ENCODE assay signal across 9 cellular contexts in genomic region chr4:84498203-84499026, GRCh38. TPM values are rescaled to one million over a fixed set of nuclear protein-coding genes. Genes with fewer than 3 reads are reported as not detected.
A peak's percentile ranks its signal among the peaks of the same experiment; 100 is the strongest.
DNase-seq lines count a peak whose midpoint lies in the region; ATAC-seq and TF ChIP-seq lines count a peak whose summit lies in the region.
"Had no signal": no experiment of that assay in that cellular context is flagged by ENCODE, and none has a peak within 500 bp of the region (broad histone marks: within the 10 kb centered on the region; RNA-seq: fewer than 3 reads in every experiment).

No MANE protein-coding gene starts in this region.

- H3K27me3 Mint-ChIP-seq in dendritic cell treated with granulocyte-macrophage colony-stimulating factor and Interleukin-4, amounts not matched to agents 40 ng/mL and 50 ng/mL, for 4 days: peaks cover 96% of the 10 kb centered on the region

- intact Hi-C loops in dendritic cell treated with granulocyte-macrophage colony-stimulating factor and Interleukin-4, amounts not matched to agents 40 ng/mL and 50 ng/mL, for 4 days (cut with micrococcal nuclease): loop anchor here (10.0 kb wide), 1 partner anchor 994 kb away; no protein-coding TSS in a partner anchor

- H3K4me1 Mint-ChIP-seq in dendritic cell treated with granulocyte-macrophage colony-stimulating factor and Interleukin-4, amounts not matched to agents 40 ng/mL and 50 ng/mL, for 4 days (ENCODE audit: low read depth): peaks cover 53% of the 10 kb centered on the region

- no peaks in the 10 kb centered on the region for H3K9me3 Mint-ChIP-seq in dendritic cell treated with granulocyte-macrophage colony-stimulating factor and Interleukin-4, amounts not matched to agents 40 ng/mL and 50 ng/mL, for 4 days

- WGBS in lung, 2 donors: 0 to 2% methylated on average over 59 to 64 of the region's 64 CpGs
- under 1% methylated on average over 64 of the region's 64 CpGs for WGBS in urinary bladder

- H3K4me3 Mint-ChIP-seq in dendritic cell treated with granulocyte-macrophage colony-stimulating factor and Interleukin-4, amounts not matched to agents 40 ng/mL and 50 ng/mL, for 4 days: peak overlapping the region; percentile 79

- DNase-seq in NCI-H2227 (lab: John Stamatoyannopoulos, UW; ENCODE audit: unreplicated experiment) (peak; percentile 17), NCI-H2227 treated with DMSO at 0.1 percent for 48 hours (lab: John Stamatoyannopoulos, UW) (no peak), NCI-H526 treated with DMSO at 0.1 percent for 48 hours (lab: John Stamatoyannopoulos, UW) (peak; percentile 14), lung (ENCODE audit: low spot score) (no peak), foreskin melanocyte (no peak)

- no peaks in the 10 kb centered on the region for H3K36me3 Mint-ChIP-seq in dendritic cell treated with granulocyte-macrophage colony-stimulating factor and Interleukin-4, amounts not matched to agents 40 ng/mL and 50 ng/mL, for 4 days (ENCODE audit: low read depth)

- H3K4me1 ChIP-seq in lung (ENCODE audit: control insufficient read depth in 2 of 2, insufficient read depth in 2 of 2, low read length in 2 of 2): peaks cover 3 to 20% of the 10 kb centered on the region in 2 donors
- H3K4me1 ChIP-seq in urinary bladder (ENCODE audit: insufficient read depth): no peaks in the 10 kb centered on the region

- no peaks in the 10 kb centered on the region for H3K27me3 ChIP-seq in lung (ENCODE audit: control insufficient read depth, insufficient read depth)

- no peak for TF ChIP-seq CTCF in lung (IDR thresholded peaks at IDR 0.05; ENCODE audit: control extremely low read depth, extremely low read depth)

- H3K27ac ChIP-seq in lung (ENCODE audit: low read depth in 1 of 2, low read length in 1 of 2): no peak overlapping the region
- H3K27ac ChIP-seq in urinary bladder (ENCODE audit: low read depth): no peak overlapping the region

- H3K4me3 ChIP-seq in lung (no peak overlapping the region), urinary bladder (ENCODE audit: low read depth, low read length) (peak overlapping the region; percentile 30)

- peaks cover 0 to 22% of the 10 kb centered on the region in 2 donors for H3K9me3 ChIP-seq in lung (ENCODE audit: control insufficient read depth in 2 of 2, insufficient read depth in 1 of 2, low read length in 1 of 2)

- ATAC-seq in lung (ENCODE audit: insufficient read depth, low FRiP score) (peak; percentile 23), GM18867 (IDR thresholded peaks at IDR 0.05; ENCODE audit: unreplicated experiment) (no peak)

- H3K36me3 ChIP-seq in lung (ENCODE audit: control insufficient read depth in 2 of 2, insufficient read depth in 2 of 2, low read length in 2 of 2): no peaks in the 10 kb centered on the region
- no peaks in the 10 kb centered on the region for H3K36me3 ChIP-seq in urinary bladder (ENCODE audit: insufficient read depth)

- no peak overlapping the region for H3K27ac Mint-ChIP-seq in dendritic cell treated with granulocyte-macrophage colony-stimulating factor and Interleukin-4, amounts not matched to agents 40 ng/mL and 50 ng/mL, for 4 days

RNA-seq across cellular contexts. Expression of gene NKX6-1, which starts 0.7 kb away (rescaled TPM):
- total RNA-seq in lung (under 1 TPM; 0.06 to 0.20 TPM), urinary bladder (not detected)
- polyA plus RNA-seq in lung (under 1 TPM in 1 of 2 donors, not detected in 1; 0.02 TPM), urinary bladder (0.10 TPM)
- total RNA-seq: temporal lobe had no signal

Comparison
In these comparisons a context has a peak if more than half of its experiments do, and no peak if none do; other contexts are left out.
1. DNase-seq: peak in NCI-H2227 (single experiment) and NCI-H526 treated with DMSO at 0.1 percent for 48 hours (single experiment); none in NCI-H2227 treated with DMSO at 0.1 percent for 48 hours (single experiment), lung (single experiment) and foreskin melanocyte (single experiment).